Comparison of ENCODE assay signal across 2 cellular contexts in the genomic region with DNA sequence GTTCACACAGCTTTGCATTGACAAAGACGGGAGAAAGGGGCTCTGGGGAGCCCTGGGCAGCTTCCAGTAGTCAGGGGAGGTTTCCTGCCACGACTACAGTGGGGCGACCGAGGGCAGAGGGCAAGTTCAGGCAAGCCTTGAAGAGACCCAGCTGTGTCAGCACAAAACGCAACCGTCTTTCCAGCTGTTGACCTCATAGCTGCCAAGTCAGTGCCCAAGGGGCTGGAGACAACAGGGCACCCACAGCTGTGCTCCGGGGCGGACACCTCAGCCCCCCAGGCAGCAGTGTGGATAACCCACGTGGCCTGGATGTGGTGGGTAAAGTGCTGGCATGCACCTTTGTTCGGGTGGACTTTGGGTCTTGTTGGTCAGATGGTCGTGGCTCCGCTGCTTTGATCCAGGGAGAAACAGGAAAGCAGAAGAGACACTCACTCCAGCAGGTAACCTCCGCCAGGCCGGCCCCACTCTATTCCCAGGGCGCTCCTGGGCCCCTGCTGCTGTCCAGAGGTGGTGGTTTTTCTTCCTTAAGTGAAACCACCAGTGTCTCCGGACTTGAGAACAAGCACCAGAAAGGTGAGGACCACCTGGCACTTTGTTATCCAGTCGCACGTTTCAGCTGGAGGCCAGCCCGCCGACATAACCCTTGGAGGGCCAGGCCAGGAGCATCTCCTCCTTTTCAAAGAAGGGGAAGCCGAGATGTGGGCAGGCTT.
TF ChIP-seq lines count a peak whose summit lies in the region.

No MANE protein-coding gene starts in this region.

TF ChIP-seq in WTC11, 78 proteins besides CTCF, POLR2A, EP300 and RAD21:
- TF ChIP-seq, protein P1, sequence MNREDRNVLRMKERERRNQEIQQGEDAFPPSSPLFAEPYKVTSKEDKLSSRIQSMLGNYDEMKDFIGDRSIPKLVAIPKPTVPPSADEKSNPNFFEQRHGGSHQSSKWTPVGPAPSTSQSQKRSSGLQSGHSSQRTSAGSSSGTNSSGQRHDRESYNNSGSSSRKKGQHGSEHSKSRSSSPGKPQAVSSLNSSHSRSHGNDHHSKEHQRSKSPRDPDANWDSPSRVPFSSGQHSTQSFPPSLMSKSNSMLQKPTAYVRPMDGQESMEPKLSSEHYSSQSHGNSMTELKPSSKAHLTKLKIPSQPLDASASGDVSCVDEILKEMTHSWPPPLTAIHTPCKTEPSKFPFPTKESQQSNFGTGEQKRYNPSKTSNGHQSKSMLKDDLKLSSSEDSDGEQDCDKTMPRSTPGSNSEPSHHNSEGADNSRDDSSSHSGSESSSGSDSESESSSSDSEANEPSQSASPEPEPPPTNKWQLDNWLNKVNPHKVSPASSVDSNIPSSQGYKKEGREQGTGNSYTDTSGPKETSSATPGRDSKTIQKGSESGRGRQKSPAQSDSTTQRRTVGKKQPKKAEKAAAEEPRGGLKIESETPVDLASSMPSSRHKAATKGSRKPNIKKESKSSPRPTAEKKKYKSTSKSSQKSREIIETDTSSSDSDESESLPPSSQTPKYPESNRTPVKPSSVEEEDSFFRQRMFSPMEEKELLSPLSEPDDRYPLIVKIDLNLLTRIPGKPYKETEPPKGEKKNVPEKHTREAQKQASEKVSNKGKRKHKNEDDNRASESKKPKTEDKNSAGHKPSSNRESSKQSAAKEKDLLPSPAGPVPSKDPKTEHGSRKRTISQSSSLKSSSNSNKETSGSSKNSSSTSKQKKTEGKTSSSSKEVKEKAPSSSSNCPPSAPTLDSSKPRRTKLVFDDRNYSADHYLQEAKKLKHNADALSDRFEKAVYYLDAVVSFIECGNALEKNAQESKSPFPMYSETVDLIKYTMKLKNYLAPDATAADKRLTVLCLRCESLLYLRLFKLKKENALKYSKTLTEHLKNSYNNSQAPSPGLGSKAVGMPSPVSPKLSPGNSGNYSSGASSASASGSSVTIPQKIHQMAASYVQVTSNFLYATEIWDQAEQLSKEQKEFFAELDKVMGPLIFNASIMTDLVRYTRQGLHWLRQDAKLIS (CRISPR knock-in tag; IDR thresholded peaks at IDR 0.05; ENCODE audit: borderline replicate concordance): no peak
- peak; percentile 63 for TF ChIP-seq GABPB1 (CRISPR knock-in tag; IDR thresholded peaks at IDR 0.05)
- TF ChIP-seq TEAD1 (CRISPR knock-in tag; IDR thresholded peaks at IDR 0.05): no peak
- TF ChIP-seq, protein P2, sequence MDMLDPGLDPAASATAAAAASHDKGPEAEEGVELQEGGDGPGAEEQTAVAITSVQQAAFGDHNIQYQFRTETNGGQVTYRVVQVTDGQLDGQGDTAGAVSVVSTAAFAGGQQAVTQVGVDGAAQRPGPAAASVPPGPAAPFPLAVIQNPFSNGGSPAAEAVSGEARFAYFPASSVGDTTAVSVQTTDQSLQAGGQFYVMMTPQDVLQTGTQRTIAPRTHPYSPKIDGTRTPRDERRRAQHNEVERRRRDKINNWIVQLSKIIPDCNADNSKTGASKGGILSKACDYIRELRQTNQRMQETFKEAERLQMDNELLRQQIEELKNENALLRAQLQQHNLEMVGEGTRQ (CRISPR knock-in tag; IDR thresholded peaks at IDR 0.05): no peak

TF ChIP-seq in HepG2, 621 proteins besides CTCF, POLR2A, EP300 and RAD21 (continues in another document):
- no peak for TF ChIP-seq RFXANK (CRISPR knock-in tag; IDR thresholded peaks at IDR 0.05)
- TF ChIP-seq, protein P3, sequence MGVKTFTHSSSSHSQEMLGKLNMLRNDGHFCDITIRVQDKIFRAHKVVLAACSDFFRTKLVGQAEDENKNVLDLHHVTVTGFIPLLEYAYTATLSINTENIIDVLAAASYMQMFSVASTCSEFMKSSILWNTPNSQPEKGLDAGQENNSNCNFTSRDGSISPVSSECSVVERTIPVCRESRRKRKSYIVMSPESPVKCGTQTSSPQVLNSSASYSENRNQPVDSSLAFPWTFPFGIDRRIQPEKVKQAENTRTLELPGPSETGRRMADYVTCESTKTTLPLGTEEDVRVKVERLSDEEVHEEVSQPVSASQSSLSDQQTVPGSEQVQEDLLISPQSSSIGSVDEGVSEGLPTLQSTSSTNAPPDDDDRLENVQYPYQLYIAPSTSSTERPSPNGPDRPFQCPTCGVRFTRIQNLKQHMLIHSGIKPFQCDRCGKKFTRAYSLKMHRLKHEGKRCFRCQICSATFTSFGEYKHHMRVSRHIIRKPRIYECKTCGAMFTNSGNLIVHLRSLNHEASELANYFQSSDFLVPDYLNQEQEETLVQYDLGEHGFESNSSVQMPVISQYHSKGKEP (CRISPR knock-in tag; IDR thresholded peaks at IDR 0.05): no peak
- TF ChIP-seq, protein P4, sequence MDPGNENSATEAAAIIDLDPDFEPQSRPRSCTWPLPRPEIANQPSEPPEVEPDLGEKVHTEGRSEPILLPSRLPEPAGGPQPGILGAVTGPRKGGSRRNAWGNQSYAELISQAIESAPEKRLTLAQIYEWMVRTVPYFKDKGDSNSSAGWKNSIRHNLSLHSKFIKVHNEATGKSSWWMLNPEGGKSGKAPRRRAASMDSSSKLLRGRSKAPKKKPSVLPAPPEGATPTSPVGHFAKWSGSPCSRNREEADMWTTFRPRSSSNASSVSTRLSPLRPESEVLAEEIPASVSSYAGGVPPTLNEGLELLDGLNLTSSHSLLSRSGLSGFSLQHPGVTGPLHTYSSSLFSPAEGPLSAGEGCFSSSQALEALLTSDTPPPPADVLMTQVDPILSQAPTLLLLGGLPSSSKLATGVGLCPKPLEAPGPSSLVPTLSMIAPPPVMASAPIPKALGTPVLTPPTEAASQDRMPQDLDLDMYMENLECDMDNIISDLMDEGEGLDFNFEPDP (CRISPR knock-in tag; conservative IDR thresholded peaks at IDR 0.05): no peak
- peak; percentile 89 for TF ChIP-seq SAP130 (CRISPR knock-in tag; IDR thresholded peaks at IDR 0.05; ENCODE audit: low read depth)
- TF ChIP-seq, protein P5, sequence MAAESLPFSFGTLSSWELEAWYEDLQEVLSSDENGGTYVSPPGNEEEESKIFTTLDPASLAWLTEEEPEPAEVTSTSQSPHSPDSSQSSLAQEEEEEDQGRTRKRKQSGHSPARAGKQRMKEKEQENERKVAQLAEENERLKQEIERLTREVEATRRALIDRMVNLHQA (CRISPR knock-in tag; IDR thresholded peaks at IDR 0.05): no peak
- TF ChIP-seq, protein P6, sequence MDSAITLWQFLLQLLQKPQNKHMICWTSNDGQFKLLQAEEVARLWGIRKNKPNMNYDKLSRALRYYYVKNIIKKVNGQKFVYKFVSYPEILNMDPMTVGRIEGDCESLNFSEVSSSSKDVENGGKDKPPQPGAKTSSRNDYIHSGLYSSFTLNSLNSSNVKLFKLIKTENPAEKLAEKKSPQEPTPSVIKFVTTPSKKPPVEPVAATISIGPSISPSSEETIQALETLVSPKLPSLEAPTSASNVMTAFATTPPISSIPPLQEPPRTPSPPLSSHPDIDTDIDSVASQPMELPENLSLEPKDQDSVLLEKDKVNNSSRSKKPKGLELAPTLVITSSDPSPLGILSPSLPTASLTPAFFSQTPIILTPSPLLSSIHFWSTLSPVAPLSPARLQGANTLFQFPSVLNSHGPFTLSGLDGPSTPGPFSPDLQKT (CRISPR knock-in tag; IDR thresholded peaks at IDR 0.05; ENCODE audit: borderline replicate concordance): no peak
- no peak for TF ChIP-seq KLF15 (CRISPR knock-in tag; IDR thresholded peaks at IDR 0.05; ENCODE audit: borderline replicate concordance)
- peak; percentile 88 for TF ChIP-seq TOPORS (CRISPR knock-in tag; IDR thresholded peaks at IDR 0.05)
- no peak for TF ChIP-seq IRX3 (CRISPR knock-in tag; IDR thresholded peaks at IDR 0.05; ENCODE audit: borderline replicate concordance, low read depth)
- TF ChIP-seq, protein P7, sequence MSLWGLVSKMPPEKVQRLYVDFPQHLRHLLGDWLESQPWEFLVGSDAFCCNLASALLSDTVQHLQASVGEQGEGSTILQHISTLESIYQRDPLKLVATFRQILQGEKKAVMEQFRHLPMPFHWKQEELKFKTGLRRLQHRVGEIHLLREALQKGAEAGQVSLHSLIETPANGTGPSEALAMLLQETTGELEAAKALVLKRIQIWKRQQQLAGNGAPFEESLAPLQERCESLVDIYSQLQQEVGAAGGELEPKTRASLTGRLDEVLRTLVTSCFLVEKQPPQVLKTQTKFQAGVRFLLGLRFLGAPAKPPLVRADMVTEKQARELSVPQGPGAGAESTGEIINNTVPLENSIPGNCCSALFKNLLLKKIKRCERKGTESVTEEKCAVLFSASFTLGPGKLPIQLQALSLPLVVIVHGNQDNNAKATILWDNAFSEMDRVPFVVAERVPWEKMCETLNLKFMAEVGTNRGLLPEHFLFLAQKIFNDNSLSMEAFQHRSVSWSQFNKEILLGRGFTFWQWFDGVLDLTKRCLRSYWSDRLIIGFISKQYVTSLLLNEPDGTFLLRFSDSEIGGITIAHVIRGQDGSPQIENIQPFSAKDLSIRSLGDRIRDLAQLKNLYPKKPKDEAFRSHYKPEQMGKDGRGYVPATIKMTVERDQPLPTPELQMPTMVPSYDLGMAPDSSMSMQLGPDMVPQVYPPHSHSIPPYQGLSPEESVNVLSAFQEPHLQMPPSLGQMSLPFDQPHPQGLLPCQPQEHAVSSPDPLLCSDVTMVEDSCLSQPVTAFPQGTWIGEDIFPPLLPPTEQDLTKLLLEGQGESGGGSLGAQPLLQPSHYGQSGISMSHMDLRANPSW (CRISPR knock-in tag; IDR thresholded peaks at IDR 0.05; ENCODE audit: borderline replicate concordance): peak; percentile 91; the same call in 1 of the 2 replicates
- peak; percentile 85; the same call in 1 of the 2 replicates for TF ChIP-seq ZBTB8A (CRISPR knock-in tag; IDR thresholded peaks at IDR 0.05; ENCODE audit: borderline replicate concordance, low read depth)
- TF ChIP-seq GATA4 (IDR thresholded peaks at IDR 0.05; ENCODE audit: borderline replicate concordance, low read depth): no peak
- TF ChIP-seq ZKSCAN8 (CRISPR knock-in tag; IDR thresholded peaks at IDR 0.05; ENCODE audit: borderline replicate concordance): no peak
- TF ChIP-seq DR1 (CRISPR knock-in tag; IDR thresholded peaks at IDR 0.05): peak; percentile 41; the same call in 1 of the 2 replicates
- TF ChIP-seq GLI4 (CRISPR knock-in tag; IDR thresholded peaks at IDR 0.05; ENCODE audit: borderline replicate concordance): peak; percentile 35; the same call in 1 of the 2 replicates
- peak; percentile 93 for TF ChIP-seq ELF3 (CRISPR knock-in tag; IDR thresholded peaks at IDR 0.05)
- TF ChIP-seq JARID2 (CRISPR knock-in tag; IDR thresholded peaks at IDR 0.05; ENCODE audit: insufficient replicate concordance): peak; percentile 37
- TF ChIP-seq, protein P8, sequence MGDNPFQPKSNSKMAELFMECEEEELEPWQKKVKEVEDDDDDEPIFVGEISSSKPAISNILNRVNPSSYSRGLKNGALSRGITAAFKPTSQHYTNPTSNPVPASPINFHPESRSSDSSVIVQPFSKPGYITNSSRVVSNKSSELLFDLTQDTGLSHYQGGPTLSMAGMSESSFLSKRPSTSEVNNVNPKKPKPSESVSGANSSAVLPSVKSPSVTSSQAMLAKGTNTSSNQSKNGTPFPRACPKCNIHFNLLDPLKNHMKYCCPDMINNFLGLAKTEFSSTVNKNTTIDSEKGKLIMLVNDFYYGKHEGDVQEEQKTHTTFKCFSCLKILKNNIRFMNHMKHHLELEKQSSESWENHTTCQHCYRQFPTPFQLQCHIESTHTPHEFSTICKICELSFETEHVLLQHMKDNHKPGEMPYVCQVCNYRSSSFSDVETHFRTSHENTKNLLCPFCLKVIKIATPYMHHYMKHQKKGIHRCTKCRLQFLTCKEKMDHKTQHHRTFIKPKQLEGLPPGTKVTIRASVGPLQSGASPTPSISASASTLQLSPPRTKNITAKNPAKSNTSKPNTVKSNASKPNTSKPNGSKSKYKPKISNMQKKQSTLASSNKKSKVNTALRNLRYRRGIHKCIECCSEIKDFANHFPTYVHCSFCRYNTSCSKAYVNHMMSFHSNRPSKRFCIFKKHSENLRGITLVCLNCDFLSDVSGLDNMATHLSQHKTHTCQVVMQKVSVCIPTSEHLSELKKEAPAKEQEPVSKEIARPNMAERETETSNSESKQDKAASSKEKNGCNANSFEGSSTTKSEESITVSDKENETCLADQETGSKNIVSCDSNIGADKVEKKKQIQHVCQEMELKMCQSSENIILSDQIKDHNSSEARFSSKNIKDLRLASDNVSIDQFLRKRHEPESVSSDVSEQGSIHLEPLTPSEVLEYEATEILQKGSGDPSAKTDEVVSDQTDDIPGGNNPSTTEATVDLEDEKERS (CRISPR knock-in tag; IDR thresholded peaks at IDR 0.05): peak; percentile 80; the same call in 1 of the 2 replicates
- TF ChIP-seq RFX5 (IDR thresholded peaks at IDR 0.05; ENCODE audit: low read depth, low read length): no peak; the same call in 1 of the 2 replicates
- TF ChIP-seq, protein P9, sequence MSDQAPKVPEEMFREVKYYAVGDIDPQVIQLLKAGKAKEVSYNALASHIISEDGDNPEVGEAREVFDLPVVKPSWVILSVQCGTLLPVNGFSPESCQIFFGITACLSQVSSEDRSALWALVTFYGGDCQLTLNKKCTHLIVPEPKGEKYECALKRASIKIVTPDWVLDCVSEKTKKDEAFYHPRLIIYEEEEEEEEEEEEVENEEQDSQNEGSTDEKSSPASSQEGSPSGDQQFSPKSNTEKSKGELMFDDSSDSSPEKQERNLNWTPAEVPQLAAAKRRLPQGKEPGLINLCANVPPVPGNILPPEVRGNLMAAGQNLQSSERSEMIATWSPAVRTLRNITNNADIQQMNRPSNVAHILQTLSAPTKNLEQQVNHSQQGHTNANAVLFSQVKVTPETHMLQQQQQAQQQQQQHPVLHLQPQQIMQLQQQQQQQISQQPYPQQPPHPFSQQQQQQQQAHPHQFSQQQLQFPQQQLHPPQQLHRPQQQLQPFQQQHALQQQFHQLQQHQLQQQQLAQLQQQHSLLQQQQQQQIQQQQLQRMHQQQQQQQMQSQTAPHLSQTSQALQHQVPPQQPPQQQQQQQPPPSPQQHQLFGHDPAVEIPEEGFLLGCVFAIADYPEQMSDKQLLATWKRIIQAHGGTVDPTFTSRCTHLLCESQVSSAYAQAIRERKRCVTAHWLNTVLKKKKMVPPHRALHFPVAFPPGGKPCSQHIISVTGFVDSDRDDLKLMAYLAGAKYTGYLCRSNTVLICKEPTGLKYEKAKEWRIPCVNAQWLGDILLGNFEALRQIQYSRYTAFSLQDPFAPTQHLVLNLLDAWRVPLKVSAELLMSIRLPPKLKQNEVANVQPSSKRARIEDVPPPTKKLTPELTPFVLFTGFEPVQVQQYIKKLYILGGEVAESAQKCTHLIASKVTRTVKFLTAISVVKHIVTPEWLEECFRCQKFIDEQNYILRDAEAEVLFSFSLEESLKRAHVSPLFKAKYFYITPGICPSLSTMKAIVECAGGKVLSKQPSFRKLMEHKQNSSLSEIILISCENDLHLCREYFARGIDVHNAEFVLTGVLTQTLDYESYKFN (CRISPR knock-in tag; conservative IDR thresholded peaks at IDR 0.05): peak; percentile 97
- no peak; the same call in 1 of the 2 replicates for TF ChIP-seq TMF1 (CRISPR knock-in tag; IDR thresholded peaks at IDR 0.05; ENCODE audit: low read depth)
- TF ChIP-seq, protein P10, sequence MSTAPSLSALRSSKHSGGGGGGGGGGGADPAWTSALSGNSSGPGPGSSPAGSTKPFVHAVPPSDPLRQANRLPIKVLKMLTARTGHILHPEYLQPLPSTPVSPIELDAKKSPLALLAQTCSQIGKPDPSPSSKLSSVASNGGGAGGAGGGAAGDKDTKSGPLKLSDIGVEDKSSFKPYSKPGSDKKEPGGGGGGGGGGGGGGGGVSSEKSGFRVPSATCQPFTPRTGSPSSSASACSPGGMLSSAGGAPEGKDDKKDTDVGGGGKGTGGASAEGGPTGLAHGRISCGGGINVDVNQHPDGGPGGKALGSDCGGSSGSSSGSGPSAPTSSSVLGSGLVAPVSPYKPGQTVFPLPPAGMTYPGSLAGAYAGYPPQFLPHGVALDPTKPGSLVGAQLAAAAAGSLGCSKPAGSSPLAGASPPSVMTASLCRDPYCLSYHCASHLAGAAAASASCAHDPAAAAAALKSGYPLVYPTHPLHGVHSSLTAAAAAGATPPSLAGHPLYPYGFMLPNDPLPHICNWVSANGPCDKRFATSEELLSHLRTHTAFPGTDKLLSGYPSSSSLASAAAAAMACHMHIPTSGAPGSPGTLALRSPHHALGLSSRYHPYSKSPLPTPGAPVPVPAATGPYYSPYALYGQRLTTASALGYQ (CRISPR knock-in tag; IDR thresholded peaks at IDR 0.05): no peak; the same call in 1 of the 2 replicates
- TF ChIP-seq NFIC (IDR thresholded peaks at IDR 0.05; ENCODE audit: low read length): no peak
- TF ChIP-seq ETV6 (CRISPR knock-in tag; conservative IDR thresholded peaks at IDR 0.05): no peak
